Comparison of ENCODE assay signal across 8 cellular contexts in the genomic region with DNA sequence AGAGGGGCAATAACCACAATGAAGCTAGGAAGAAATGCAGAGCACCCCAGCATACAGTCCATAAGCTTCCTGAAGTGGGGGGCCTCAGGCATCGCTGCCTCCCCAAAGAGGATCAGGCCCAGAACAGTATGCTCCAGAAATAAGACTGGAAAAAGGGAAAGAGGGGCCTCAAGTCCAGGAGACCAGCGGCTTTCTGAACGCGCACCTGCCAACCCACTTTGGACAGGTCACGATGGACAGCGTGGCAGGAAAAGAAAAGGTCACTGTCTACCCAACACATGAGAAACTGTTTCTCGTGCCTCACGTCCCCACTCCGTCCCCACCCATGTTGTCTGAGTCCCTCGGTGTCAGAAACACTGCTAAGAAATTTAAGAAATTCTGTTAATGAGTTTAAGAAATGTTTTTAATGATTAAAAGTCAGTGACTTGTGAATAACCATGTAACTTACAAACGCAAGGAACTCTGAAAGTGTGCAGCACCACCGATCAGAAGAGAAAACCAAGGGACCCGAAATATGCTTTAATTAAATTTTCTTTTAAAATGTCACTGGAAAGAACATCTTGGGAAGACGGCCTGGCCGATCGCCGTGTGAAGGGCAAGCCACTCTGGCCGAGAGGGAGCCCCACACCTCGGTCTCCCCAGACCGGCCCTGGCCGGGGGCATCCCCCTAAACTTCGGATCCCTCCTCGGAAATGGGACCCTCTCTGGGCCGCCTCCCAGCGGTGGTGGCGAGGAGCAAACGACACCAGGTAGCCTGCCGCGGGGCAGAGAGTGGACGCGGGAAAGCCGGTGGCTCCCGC. TPM values are rescaled to one million over a fixed set of nuclear protein-coding genes. Genes with fewer than 3 reads are reported as not detected.
DNase-seq lines count a peak whose midpoint lies in the region; ATAC-seq, FAIRE-seq and TF ChIP-seq lines count a peak whose summit lies in the region.

No MANE protein-coding gene starts in this region.

- no peaks in the 10 kb centered on the region for H3K9me3 ChIP-seq in endothelial cell of umbilical vein (replicated peaks; ENCODE audit: control insufficient read depth, insufficient read depth, low read length)

- DNase-seq in EL (peak; percentile 26), NB4 (ENCODE audit: low read depth) (peak; percentile 41), endothelial cell of umbilical vein (ENCODE audit: low read depth, low spot score) (no peak), naive B cell (no peak), globus pallidus (ENCODE audit: low spot score) (no peak)

- H3K27me3 Mint-ChIP-seq in naive B cell = peaks cover 43 to 60% (median 57%) of the 10 kb centered on the region in 3 donors

- H3K36me3 Mint-ChIP-seq in naive B cell = peaks cover 0 to 10% of the 10 kb centered on the region in 2 donors

- intact Hi-C loops in endothelial cell of umbilical vein (cut with micrococcal nuclease) = loop anchor here (5.0 kb wide), 1 partner anchor 190 kb away; no protein-coding TSS in a partner anchor

- BruUV-seq in endothelial cell of umbilical vein (replicated peaks; lab: Mats Ljungman, UMichigan) = no TSS peak

- H3K4me3 Mint-ChIP-seq in naive B cell = peak overlapping the region in 5 of 8 donors; percentile 34 to 80 (median 46)

- H3K4me2 ChIP-seq in endothelial cell of umbilical vein (ENCODE audit: insufficient read depth, low read length) = peak overlapping the region; percentile 20

- H4K20me1 ChIP-seq in endothelial cell of umbilical vein (replicated peaks; ENCODE audit: control insufficient read depth, extremely low read depth, insufficient read depth, low read length) = no peaks in the 10 kb centered on the region

- ATAC-seq in naive B cell (ENCODE audit: low read depth in 2 of 2) = no peak
- ATAC-seq in GM21360 (IDR thresholded peaks at IDR 0.05; ENCODE audit: unreplicated experiment) = no peak
- ATAC-seq in GM19328 (IDR thresholded peaks at IDR 0.05; ENCODE audit: unreplicated experiment) = no peak
- ATAC-seq in GM18498 (IDR thresholded peaks at IDR 0.05; ENCODE audit: unreplicated experiment) = no peak

- no peaks in the 10 kb centered on the region for H3K4me1 ChIP-seq in endothelial cell of umbilical vein (ENCODE audit: control insufficient read depth, extremely low read depth, insufficient read depth, low read length)

- CTCF ChIA-PET in endothelial cell of umbilical vein (lab: Charles Lee) = interaction anchor here (1.0 to 1.4 kb wide), 2 partner anchors 152 to 193 kb away, joined by 4 to 5 read pairs; no protein-coding TSS in a partner anchor

- no peak for FAIRE-seq in endothelial cell of umbilical vein (lab: Jason Lieb, UNC)

- peaks cover 0 to 14% (median 0%) of the 10 kb centered on the region in 3 donors for H3K4me1 Mint-ChIP-seq in naive B cell

- H3K27me3 ChIP-seq in endothelial cell of umbilical vein (ENCODE audit: control insufficient read depth in 2 of 2, insufficient read depth in 2 of 2, low read length in 2 of 2) = peaks cover 23 to 28% of the 10 kb centered on the region in 2 experiments

- POLR2A ChIA-PET in endothelial cell of umbilical vein (lab: Charles Lee) = no interaction called here

- no peak overlapping the region for H2AFZ ChIP-seq in endothelial cell of umbilical vein (ENCODE audit: low read depth, low read length)

- no peak overlapping the region for H3K9ac ChIP-seq in endothelial cell of umbilical vein (replicated peaks; ENCODE audit: extremely low read depth, insufficient read depth, low read length)

- H3K9me3 Mint-ChIP-seq in naive B cell = peaks cover 0 to 18% (median 7%) of the 10 kb centered on the region in 7 donors

- H3K27ac Mint-ChIP-seq in naive B cell = no peak overlapping the region

- dilution Hi-C loops in endothelial cell of umbilical vein (cut with MboI; ENCODE audit: extremely low pct_ligation_motif_present, low sequenced_read_pairs) = no loop called here

- H3K9me1 ChIP-seq in endothelial cell of umbilical vein (replicated peaks; ENCODE audit: control insufficient read depth, extremely low read depth, insufficient read depth, low read length) = no peaks in the 10 kb centered on the region

- TF ChIP-seq CTCF in NB4 (IDR thresholded peaks at IDR 0.05; ENCODE audit: low read depth, low read length) (no peak), endothelial cell of umbilical vein (IDR thresholded peaks at IDR 0.05; ENCODE audit: extremely low read depth in 1 of 2, insufficient read depth in 1 of 2, low read depth in 1 of 2, low read length in 2 of 2) (no peak)

- no peak overlapping the region for H3K27ac ChIP-seq in endothelial cell of umbilical vein (ENCODE audit: insufficient read depth, low read depth, low read length)

- no peaks in the 10 kb centered on the region for H3K36me3 ChIP-seq in endothelial cell of umbilical vein (ENCODE audit: control insufficient read depth in 2 of 2, extremely low read depth in 1 of 2, insufficient read depth in 2 of 2, low read length in 2 of 2)

- TF ChIP-seq POLR2A in NB4 (IDR thresholded peaks at IDR 0.05; ENCODE audit: extremely low read depth, insufficient read length) (no peak), endothelial cell of umbilical vein (IDR thresholded peaks at IDR 0.05; ENCODE audit: low read depth, low read length) (no peak)

- H3K4me3 ChIP-seq in NB4 (ENCODE audit: low read depth, low read length) (peak overlapping the region; percentile 53), endothelial cell of umbilical vein (replicated peaks in 1 of 3; ENCODE audit: insufficient read depth in 1 of 3, low read depth in 1 of 3, low read length in 3 of 3) (peak overlapping the region in 2 of 3 experiments; percentile 2 to 4)

- H3K79me2 ChIP-seq in endothelial cell of umbilical vein (ENCODE audit: control insufficient read depth, insufficient read depth, low read length) = no peaks in the 10 kb centered on the region

TF ChIP-seq in endothelial cell of umbilical vein, 7 proteins besides CTCF, POLR2A, EP300 and RAD21:
- TF ChIP-seq MYC (IDR thresholded peaks at IDR 0.05; ENCODE audit: low read depth, low read length) = no peak
- no peak for TF ChIP-seq GATA2 (IDR thresholded peaks at IDR 0.05; ENCODE audit: insufficient read depth, insufficient read length, low read depth, low read length)
- no peak for TF ChIP-seq JUN (IDR thresholded peaks at IDR 0.05; ENCODE audit: borderline replicate concordance, insufficient read depth, insufficient read length, low read depth)
- no peak for TF ChIP-seq FOS (IDR thresholded peaks at IDR 0.05; ENCODE audit: borderline replicate concordance, insufficient read depth, low read length)
- no peak for TF ChIP-seq EZH2 (IDR thresholded peaks at IDR 0.05; ENCODE audit: borderline replicate concordance, low read depth, low read length, severe bottlenecking)
- TF ChIP-seq POLR2AphosphoS5 (IDR thresholded peaks at IDR 0.05; ENCODE audit: insufficient read depth, low read depth, low read length) = no peak
- TF ChIP-seq, protein P1, sequence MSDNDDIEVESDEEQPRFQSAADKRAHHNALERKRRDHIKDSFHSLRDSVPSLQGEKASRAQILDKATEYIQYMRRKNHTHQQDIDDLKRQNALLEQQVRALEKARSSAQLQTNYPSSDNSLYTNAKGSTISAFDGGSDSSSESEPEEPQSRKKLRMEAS (IDR thresholded peaks at IDR 0.05; ENCODE audit: insufficient read depth, insufficient read length) = no peak

RNA-seq across cellular contexts. Expression of a gene that starts 1.7 kb away (rescaled TPM):
- total RNA-seq in endothelial cell of umbilical vein = 1.3 and 1.5 TPM in 2 replicates
- polyA plus RNA-seq in endothelial cell of umbilical vein (0.14 and 0.15 TPM in 2 replicates), naive B cell (ENCODE audit: low read depth in 6 of 6) (not detected)
- 0.10 and 0.34 TPM in 2 replicates for polyA plus RNA-seq in endothelial cell of umbilical vein (2011; cell fraction: cytosol; rRNA removed)
- 0.08 and 0.24 TPM in 2 replicates for polyA plus RNA-seq in endothelial cell of umbilical vein (2011; cell fraction: nucleus; rRNA removed)
- polyA plus RNA-seq in endothelial cell of umbilical vein (2012) = 0.12 and 0.29 TPM in 2 replicates
- 2.3 TPM in 1 of 2 replicates, not detected in the other for polyA minus RNA-seq in endothelial cell of umbilical vein
- polyA minus RNA-seq in endothelial cell of umbilical vein (2011; cell fraction: cytosol; rRNA and poly(A)+ RNA removed) = 32.1 TPM
- polyA minus RNA-seq in endothelial cell of umbilical vein (2011; cell fraction: nucleus; rRNA and poly(A)+ RNA removed) = 0.77 TPM in 1 of 2 replicates, not detected in the other

Comparison
In these comparisons a context has a peak if more than half of its experiments do, and no peak if none do; other contexts are left out.
1. DNase-seq: peak in EL (single experiment) and NB4 (single experiment); none in endothelial cell of umbilical vein (single experiment), naive B cell (single experiment) and globus pallidus (single experiment).